Comparison of ENCODE assay signal across 1 cellular context in genomic region chr1:198290089-198290683, GRCh38.
TF ChIP-seq lines count a peak whose summit lies in the region.

No MANE protein-coding gene starts in this region.

TF ChIP-seq in IMR-90, 13 proteins besides CTCF, POLR2A, EP300 and RAD21 (continued from another document):
- no peak for TF ChIP-seq ELK1 (IDR thresholded peaks at IDR 0.05; ENCODE audit: borderline replicate concordance, low read depth, low read length)
